ENCODE assay signal across 8 cellular contexts in the genomic region with DNA sequence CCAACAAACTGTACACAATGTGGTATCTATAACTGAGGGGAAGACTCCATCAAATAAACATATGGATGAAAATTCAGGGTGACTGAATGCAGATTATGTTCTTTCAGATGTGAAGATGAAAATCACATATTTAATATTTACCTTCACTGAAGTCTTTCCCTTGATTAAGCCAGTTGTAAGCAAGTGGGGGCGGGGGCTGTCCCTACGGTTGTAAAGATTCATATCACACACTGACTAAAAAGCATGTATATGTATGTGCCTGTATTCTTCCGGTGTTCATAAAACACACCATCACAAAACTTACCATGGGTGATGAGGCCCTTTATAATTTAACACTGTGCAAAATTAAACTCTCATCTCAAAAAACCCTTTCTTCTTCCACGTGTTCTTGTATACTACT. TPM values are rescaled to one million over a fixed set of nuclear protein-coding genes. Genes with fewer than 3 reads are reported as not detected.
A peak's percentile ranks its signal among the peaks of the same experiment; 100 is the strongest.
DNase-seq lines count a peak whose midpoint lies in the region; ATAC-seq and TF ChIP-seq lines count a peak whose summit lies in the region.

No MANE protein-coding gene starts in this region.

- H3K79me2 ChIP-seq in DOHH2 (ENCODE audit: control insufficient read depth, low read length) = peaks cover 56% of the 10 kb centered on the region

- H3K9me3 Mint-ChIP-seq in T-helper 2 cell treated with Interferon-gamma antibody and Interleukin-4, amounts not matched to agents 5 μg/mL and 100 μg/mL, for 36 hours = no peaks in the 10 kb centered on the region

- H3K9me3 ChIP-seq in DOHH2 (ENCODE audit: control insufficient read depth, insufficient read depth, low read length) (no peaks in the 10 kb centered on the region), endocrine pancreas (ENCODE audit: control insufficient read depth, low read length) (no peaks in the 10 kb centered on the region), skeletal muscle tissue (ENCODE audit: control insufficient read depth in 3 of 3, low read length in 3 of 3) (no peaks in the 10 kb centered on the region)

- ATAC-seq in GM21786 (IDR thresholded peaks at IDR 0.05; ENCODE audit: unreplicated experiment) (no peak), GM19452 (IDR thresholded peaks at IDR 0.05; ENCODE audit: unreplicated experiment) (no peak), GM21526 (IDR thresholded peaks at IDR 0.05; ENCODE audit: low FRiP score, unreplicated experiment) (no peak)

- peaks cover 19% of the 10 kb centered on the region for H3K4me1 Mint-ChIP-seq in T-helper 2 cell treated with Interferon-gamma antibody and Interleukin-4, amounts not matched to agents 5 μg/mL and 100 μg/mL, for 36 hours (ENCODE audit: low read depth)

- H3K9me2 ChIP-seq in DOHH2 (replicated peaks; ENCODE audit: control insufficient read depth, low read length) = no peaks in the 10 kb centered on the region

- H3K9ac ChIP-seq in endocrine pancreas (ENCODE audit: control insufficient read depth, insufficient read depth, low read length) (no peak overlapping the region), skeletal muscle tissue (ENCODE audit: low read depth in 1 of 3, low read length in 3 of 3) (peak overlapping the region; percentile 71 to 83 (median 77))

- H3K27me3 ChIP-seq in DOHH2 (ENCODE audit: control insufficient read depth, low read length) = no peaks in the 10 kb centered on the region
- no peaks in the 10 kb centered on the region for H3K27me3 ChIP-seq in endocrine pancreas (ENCODE audit: control insufficient read depth, insufficient read depth, low read length)
- H3K27me3 ChIP-seq in skeletal muscle tissue (ENCODE audit: control insufficient read depth in 3 of 3, insufficient read depth in 3 of 3, low read length in 3 of 3) = no peaks in the 10 kb centered on the region

- peak overlapping the region; percentile 88 for H3K27ac Mint-ChIP-seq in T-helper 2 cell treated with Interferon-gamma antibody and Interleukin-4, amounts not matched to agents 5 μg/mL and 100 μg/mL, for 36 hours

- H3F3A ChIP-seq in DOHH2 (ENCODE audit: control insufficient read depth, insufficient read depth) = no peaks in the 10 kb centered on the region

- H3K27me3 Mint-ChIP-seq in T-helper 2 cell treated with Interferon-gamma antibody and Interleukin-4, amounts not matched to agents 5 μg/mL and 100 μg/mL, for 36 hours (ENCODE audit: low read depth) = no peaks in the 10 kb centered on the region

- H3K4me2 ChIP-seq in DOHH2 (ENCODE audit: low read length) = peak overlapping the region; percentile 79

- no peaks in the 10 kb centered on the region for H4K20me1 ChIP-seq in DOHH2 (ENCODE audit: control insufficient read depth, insufficient read depth, low read depth, low read length)

- TF ChIP-seq CTCF in DOHH2 (IDR thresholded peaks at IDR 0.05; ENCODE audit: low read depth, low read length, poor library complexity, severe bottlenecking) = no peak

- H3K36me3 Mint-ChIP-seq in T-helper 2 cell treated with Interferon-gamma antibody and Interleukin-4, amounts not matched to agents 5 μg/mL and 100 μg/mL, for 36 hours (ENCODE audit: low read depth) = peaks cover 10% of the 10 kb centered on the region

- H3K4me3 Mint-ChIP-seq in T-helper 2 cell treated with Interferon-gamma antibody and Interleukin-4, amounts not matched to agents 5 μg/mL and 100 μg/mL, for 36 hours = peak overlapping the region; percentile 86

- H3K36me3 ChIP-seq in DOHH2 (ENCODE audit: control insufficient read depth, low read length) (no peaks in the 10 kb centered on the region), endocrine pancreas (ENCODE audit: control insufficient read depth, insufficient read depth, low read length) (no peaks in the 10 kb centered on the region), skeletal muscle tissue (ENCODE audit: control insufficient read depth in 3 of 3, insufficient read depth in 3 of 3, low read length in 3 of 3) (no peaks in the 10 kb centered on the region)

- peak overlapping the region; percentile 88 for H3K4me3 ChIP-seq in DOHH2 (ENCODE audit: low read length)
- peak overlapping the region; percentile 94 for H3K4me3 ChIP-seq in endocrine pancreas (ENCODE audit: control insufficient read depth, insufficient read depth, low read length)
- H3K4me3 ChIP-seq in skeletal muscle tissue (ENCODE audit: low read length in 3 of 3) = peak overlapping the region in 1 of 3 donors; percentile 80

- DNase-seq in T-helper 2 cell treated with Interferon-gamma antibody and Interleukin-4, amounts not matched to agents 5 μg/mL and 100 μg/mL, for 36 hours (ENCODE audit: low spot score) = peak; percentile 67
- no peak for DNase-seq in NCI-H1436 treated with DMSO at 0.1 percent for 48 hours (lab: John Stamatoyannopoulos, UW)

- no peak overlapping the region for H3K27ac ChIP-seq in DOHH2 (ENCODE audit: low read depth, low read length)
- no peak overlapping the region for H3K27ac ChIP-seq in skeletal muscle tissue (ENCODE audit: low read depth, low read length)

- H3K4me1 ChIP-seq in DOHH2 (ENCODE audit: control insufficient read depth, low read length) (peaks cover 9% of the 10 kb centered on the region), endocrine pancreas (ENCODE audit: control insufficient read depth, insufficient read depth, low read length) (peaks cover 5% of the 10 kb centered on the region), skeletal muscle tissue (ENCODE audit: control insufficient read depth in 3 of 3, insufficient read depth in 3 of 3, low read length in 3 of 3) (peaks cover 0 to 3% (median 2%) of the 10 kb centered on the region in 3 donors)

RNA-seq across cellular contexts. Expression of a gene that starts 1.3 kb away (rescaled TPM):
- 5.7 TPM for total RNA-seq in skeletal muscle tissue
